27 cellular contexts compared by ENCODE assay signal in genomic region chr4:15718959-15719358, GRCh38. TPM values are rescaled to one million over a fixed set of nuclear protein-coding genes. Genes with fewer than 3 reads are reported as not detected.
DNase-seq lines count a peak whose midpoint lies in the region; ATAC-seq, FAIRE-seq and TF ChIP-seq lines count a peak whose summit lies in the region.
"Had no signal": no experiment of that assay in that cellular context is flagged by ENCODE, and none has a peak within 500 bp of the region (broad histone marks: within the 10 kb centered on the region; RNA-seq: fewer than 3 reads in every experiment).

No MANE protein-coding gene starts in this region.

- peak overlapping the region; percentile 10 for H2BK120ac ChIP-seq in IMR-90 (ENCODE audit: low read depth, low read length)

- no peak for TF ChIP-seq RAD21 in IMR-90 (IDR thresholded peaks at IDR 0.05; ENCODE audit: low read length)

- H4K5ac ChIP-seq in IMR-90 (ENCODE audit: low read depth, low read length), result no peak overlapping the region

- no peak overlapping the region for H3K56ac ChIP-seq in IMR-90 (ENCODE audit: extremely low read depth, insufficient read depth, low read length)

- ATAC-seq in IMR-90 (ENCODE audit: low read depth), result no peak
- ATAC-seq in left colon, result peak; percentile 77
- peak; percentile 73 for ATAC-seq in mucosa of descending colon
- no peak for ATAC-seq in pancreas
- ATAC-seq in GM18868 (IDR thresholded peaks at IDR 0.05; ENCODE audit: unreplicated experiment), result no peak
- ATAC-seq: A549; CD8-positive, alpha-beta T cell; GM12878; HCT116; PC-3; Right ventricle myocardium inferior; SK-N-SH treated with all-trans-retinoic acid at 6 μM for 48 hours had no signal

- in situ Hi-C loops in IMR-90 (cut with MboI; ENCODE audit: low sequenced_read_pairs), result no loop called here

- peak overlapping the region; percentile 66 for H3K4ac ChIP-seq in IMR-90 (ENCODE audit: low read depth, low read length)

- H3K27ac ChIP-seq in IMR-90 (ENCODE audit: insufficient read depth, low read length), result no peak overlapping the region
- H3K27ac ChIP-seq in pancreas, result no peak overlapping the region
- H3K27ac ChIP-seq: A549 had no signal

- no peak for DNase-seq in IMR-90
- no peak for DNase-seq in left colon
- no peak for DNase-seq in mucosa of descending colon
- DNase-seq in pancreas, result no peak
- no peak for DNase-seq in NCI-H82 treated with DMSO at 0.1 percent for 48 hours (lab: John Stamatoyannopoulos, UW; ENCODE audit: unreplicated experiment)
- DNase-seq in superior temporal gyrus (ENCODE audit: extremely low spot score), result no peak
- DNase-seq: C1 segment of cervical spinal cord; CD8-positive, alpha-beta T cell; DMS 273 treated with DMSO at 0.1 percent for 48 hours; DMS79; EL; GDM1; NCI-H1092 treated with DMSO at 0.1 percent for 48 hours; NCI-H1436; NCI-H187; NCI-H2081 treated with DMSO at 0.1 percent for 48 hours; NCI-H2171; NCI-H510A treated with DMSO at 0.1 percent for 48 hours; NCI-H748 treated with DMSO at 0.1 percent for 48 hours; PC-3; SJCRH30 had no signal

- no peak overlapping the region for H4K8ac ChIP-seq in IMR-90 (ENCODE audit: low read depth in 2 of 2, low read length in 2 of 2)

- 0 out of 2 replicates have a peak overlapping the region, but pooled peaks have one; percentile 28 for H3K14ac ChIP-seq in IMR-90 (replicated peaks; ENCODE audit: low read depth, low read length)

- H3K79me1 ChIP-seq in IMR-90 (ENCODE audit: low read depth in 1 of 2, low read length in 2 of 2), result 0 out of 4 replicates have a peak, but pooled peaks cover 0 to 4% of the 10 kb centered on the region in 2 experiments

- TF ChIP-seq POLR2A in IMR-90 (IDR thresholded peaks at IDR 0.05; ENCODE audit: low read depth, low read length), result no peak

- H3K27me3 ChIP-seq in IMR-90 (ENCODE audit: control insufficient read depth, insufficient read depth, low read length), result no peaks in the 10 kb centered on the region
- H3K27me3 ChIP-seq in pancreas, result no peaks in the 10 kb centered on the region
- H3K27me3 ChIP-seq: SJCRH30 had no signal

- H3K4me1 ChIP-seq in IMR-90 (ENCODE audit: control insufficient read depth, insufficient read depth, low read length), result peaks cover 19% of the 10 kb centered on the region
- H3K4me1 ChIP-seq in mucosa of descending colon (ENCODE audit: low read depth), result no peaks in the 10 kb centered on the region
- no peaks in the 10 kb centered on the region for H3K4me1 ChIP-seq in pancreas
- H3K4me1 ChIP-seq: A549 had no signal

- CTCF ChIA-PET in IMR-90 (lab: Yijun Ruan, JAX), result no interaction called here

- peak overlapping the region; percentile 85 for H2AK5ac ChIP-seq in IMR-90 (ENCODE audit: low read depth, low read length)

- peak overlapping the region; percentile 21 for H2BK20ac ChIP-seq in IMR-90 (ENCODE audit: low read depth, low read length)

- no peak overlapping the region; the same call in 2 of the 3 replicates for H2BK15ac ChIP-seq in IMR-90 (ENCODE audit: low read depth, low read length)

- no peak overlapping the region for H3K23ac ChIP-seq in IMR-90 (ENCODE audit: low read depth, low read length)

- no peak overlapping the region for H2AFZ ChIP-seq in IMR-90 (replicated peaks; ENCODE audit: low read length, poor library complexity)

- H2BK5ac ChIP-seq in IMR-90 (ENCODE audit: low read depth, low read length, poor library complexity, severe bottlenecking), result no peak overlapping the region

- H3K36me3 ChIP-seq in IMR-90 (ENCODE audit: control insufficient read depth, insufficient read depth, low read length), result no peaks in the 10 kb centered on the region
- H3K36me3 ChIP-seq in mucosa of descending colon (ENCODE audit: low read depth), result no peaks in the 10 kb centered on the region
- no peaks in the 10 kb centered on the region for H3K36me3 ChIP-seq in pancreas
- H3K36me3 ChIP-seq: SJCRH30 had no signal

- H3K9me1 ChIP-seq in IMR-90 (ENCODE audit: insufficient read depth, low read length), result peaks cover 14% of the 10 kb centered on the region

- no peak overlapping the region for H3K18ac ChIP-seq in IMR-90 (ENCODE audit: low read depth, low read length)

- no peak for FAIRE-seq in pancreas (lab: Jason Lieb, UNC)
- FAIRE-seq: A549, GM12878 had no signal

- dilution Hi-C loops in IMR-90 (cut with HindIII; ENCODE audit: low sequenced_read_pairs, unreplicated experiment), result no loop called here

- POLR2A ChIA-PET in IMR-90 (lab: Charles Lee; ENCODE audit: unreplicated experiment), result no interaction called here

- BruUV-seq in IMR-90 (replicated peaks; lab: Mats Ljungman, UMichigan), result no TSS peak

- no peak overlapping the region for H2AK9ac ChIP-seq in IMR-90 (replicated peaks; ENCODE audit: low read depth, low read length, poor library complexity)

- H3K4me2 ChIP-seq in IMR-90 (ENCODE audit: low read depth, low read length), result no peak overlapping the region
- H3K4me2 ChIP-seq: A549 had no signal

- H3K4me3 ChIP-seq in IMR-90 (ENCODE audit: insufficient read depth, low read depth, low read length), result no peak overlapping the region
- H3K4me3 ChIP-seq in mucosa of descending colon, result no peak overlapping the region
- H3K4me3 ChIP-seq in pancreas, result no peak overlapping the region
- H3K4me3 ChIP-seq: A549, GM12878, SJCRH30 had no signal

- intact Hi-C loops in IMR-90 (cut with micrococcal nuclease), result no loop called here
- intact Hi-C loops in left colon (cut with DNase I, micrococcal nuclease), result no loop called here
- intact Hi-C loops in mucosa of descending colon (cut with DNase I, micrococcal nuclease), result no loop called here
- intact Hi-C loops in pancreas (cut with DNase I), result no loop called here

- H4K91ac ChIP-seq in IMR-90 (ENCODE audit: insufficient read depth, low read depth, low read length), result peak overlapping the region; percentile 54

- no peak overlapping the region for H3K9ac ChIP-seq in IMR-90 (ENCODE audit: low read depth, low read length)

- no peak for TF ChIP-seq CTCF in IMR-90 (conservative IDR thresholded peaks at IDR 0.05; ENCODE audit: low read depth, low read length)
- no peak for TF ChIP-seq CTCF in mucosa of descending colon (IDR thresholded peaks at IDR 0.05)
- TF ChIP-seq CTCF in pancreas (IDR thresholded peaks at IDR 0.05), result no peak

- no peaks in the 10 kb centered on the region for H4K20me1 ChIP-seq in IMR-90 (ENCODE audit: insufficient read depth, low read length)

- 93% methylated on average over 3 of the region's 7 CpGs; no CpG with 5 or more reads in 1 of the 2 experiments for WGBS in IMR-90 (ENCODE audit: extremely low coverage in 2 of 2, insufficient read length in 1 of 2), 2 experiments
- 76 to 84% methylated on average over 7 of the region's 7 CpGs for WGBS in pancreas, 2 donors

- H3K9me3 ChIP-seq in IMR-90 (ENCODE audit: control insufficient read depth, insufficient read depth, low read length), result no peaks in the 10 kb centered on the region
- H3K9me3 ChIP-seq in mucosa of descending colon, result no peaks in the 10 kb centered on the region
- H3K9me3 ChIP-seq in pancreas, result no peaks in the 10 kb centered on the region
- H3K9me3 ChIP-seq: A549, SJCRH30 had no signal

TF ChIP-seq in IMR-90, 13 proteins besides CTCF, POLR2A, EP300 and RAD21:
- TF ChIP-seq RFX5 (IDR thresholded peaks at IDR 0.05; ENCODE audit: low read depth, low read length), result no peak
- no peak for TF ChIP-seq NFE2L2 (IDR thresholded peaks at IDR 0.05; ENCODE audit: low read depth, low read length)
- TF ChIP-seq RCOR1 (IDR thresholded peaks at IDR 0.05; ENCODE audit: insufficient replicate concordance, low read length), result no peak

RNA-seq across cellular contexts. Expression of gene BST1, which starts 16.1 kb away (rescaled TPM):
- 5.3 and 6.6 TPM in 2 replicates for total RNA-seq in IMR-90 (2012; rRNA removed)
- 11.1 and 11.9 TPM in 2 replicates for polyA plus RNA-seq in IMR-90 (2012; rRNA removed)
- polyA plus RNA-seq in IMR-90 (2012; cell fraction: cytosol; rRNA removed), result 10.6 and 10.7 TPM in 2 replicates
- 2.2 and 4.7 TPM in 2 replicates for polyA plus RNA-seq in IMR-90 (2012; cell fraction: nucleus; rRNA removed; ENCODE audit: low replicate concordance)
- total RNA-seq in left colon, result 10 to 100 TPM; 11.4 to 11.9 TPM
- total RNA-seq in mucosa of descending colon, result 10 to 100 TPM in 1 of 3 donors, 1 to 10 TPM in 2; 4.7 to 14.6 (median 6.9) TPM
- total RNA-seq in pancreas, result 1 to 10 TPM in 2 of 6 donors, under 1 TPM in 4; 0.24 to 2.8 (median 0.41) TPM
- polyA plus RNA-seq in pancreas, result under 1 TPM; 0.49 to 0.63 TPM

RNA-seq across cellular contexts. Expression of gene FAM200B, which starts 37.3 kb away (rescaled TPM):
- 16.7 and 20.6 TPM in 2 replicates for total RNA-seq in IMR-90 (2012; rRNA removed)
- polyA plus RNA-seq in IMR-90 (2012; rRNA removed), result 17.3 and 18.5 TPM in 2 replicates
- polyA plus RNA-seq in IMR-90 (2012; cell fraction: cytosol; rRNA removed), result 14.6 and 28.6 TPM in 2 replicates
- polyA plus RNA-seq in IMR-90 (2012; cell fraction: nucleus; rRNA removed; ENCODE audit: low replicate concordance), result 5.2 and 23.8 TPM in 2 replicates
- total RNA-seq in left colon, result 10 to 100 TPM; 33.7 to 33.8 TPM
- 10 to 100 TPM; 35.3 to 46.1 (median 38.9) TPM for total RNA-seq in mucosa of descending colon
- total RNA-seq in pancreas, result 10 to 100 TPM in 5 of 6 donors, 1 to 10 TPM in 1; 8.6 to 19.3 (median 13.9) TPM
- polyA plus RNA-seq in pancreas, result 10 to 100 TPM; 24.8 to 36.0 TPM

RNA-seq across cellular contexts. Expression of gene CD38, which starts 59.2 kb away (rescaled TPM):
- total RNA-seq in IMR-90 (2012; rRNA removed) (not detected in 2 replicates), left colon (1 to 10 TPM; 1.1 to 5.7 TPM), mucosa of descending colon (1 to 10 TPM; 1.8 to 6.2 (median 3.8) TPM), pancreas (1 to 10 TPM in 1 of 6 donors, under 1 TPM in 5; 0.12 to 1.6 (median 0.44) TPM)
- polyA plus RNA-seq in IMR-90 (2012; rRNA removed) (not detected in 2 replicates), pancreas (under 1 TPM; 0.23 to 0.56 TPM)
- not detected in 2 replicates for polyA plus RNA-seq in IMR-90 (2012; cell fraction: cytosol; rRNA removed)
- not detected in 2 replicates for polyA plus RNA-seq in IMR-90 (2012; cell fraction: nucleus; rRNA removed; ENCODE audit: low replicate concordance)
- total RNA-seq: PC-3 had no signal

Comparison
In these comparisons a context has a peak if more than half of its experiments do, and no peak if none do; other contexts are left out.
1. ATAC-seq: peak in left colon (single experiment) and mucosa of descending colon (single experiment); none in IMR-90 (single experiment), pancreas (0 of 4) and GM18868 (single experiment).